ENCODE assay signal across 24 cellular contexts in genomic region chr7:13801669-13802068, GRCh38.
"Had no signal": no experiment of that assay in that cellular context is flagged by ENCODE, and none has a peak within 500 bp of the region (broad histone marks: within the 10 kb centered on the region; RNA-seq: fewer than 3 reads in every experiment).

No MANE protein-coding gene starts in this region.

- ATAC-seq: activated CD8-positive, alpha-beta T cell treated with anti-CD3 and anti-CD28 coated beads, Interleukin-2, amount 10 ng/mL, durations not matched to agents 7 days and 5 days; body of pancreas; left cardiac atrium; lower lobe of right lung; right cardiac atrium; T-helper 17 cell had no signal

- H3K27me3 Mint-ChIP-seq: activated B cell treated with CpG ODN at 0.5 μM for 24 hours; activated CD4-positive, alpha-beta T cell treated with anti-CD3 and anti-CD28 coated beads, Interleukin-2, amount 10 ng/mL, durations not matched to agents 24 days and 14 days; stimulated activated naive CD8-positive, alpha-beta T cell treated with anti-CD3 and anti-CD28 coated beads, Interleukin-15, amount 100 ng/mL, for 72 hours; T-helper 17 cell; type B pancreatic cell had no signal

- H3K9me3 ChIP-seq: body of pancreas, colonic mucosa, lower lobe of right lung, prostate gland had no signal

- H3K4me1 ChIP-seq: body of pancreas, colonic mucosa, lower lobe of right lung, prostate gland had no signal

- H3K27ac Mint-ChIP-seq: activated B cell treated with CpG ODN at 0.5 μM for 24 hours; activated CD4-positive, alpha-beta T cell treated with anti-CD3 and anti-CD28 coated beads, Interleukin-2, amount 10 ng/mL, durations not matched to agents 24 days and 14 days; activated CD8-positive, alpha-beta T cell treated with anti-CD3 and anti-CD28 coated beads, Interleukin-2, amount 10 ng/mL, durations not matched to agents 7 days and 5 days; activated naive CD4-positive, alpha-beta T cell treated with anti-CD3 and anti-CD28 coated beads, Interleukin-2, amount 50 U/mL, for 72 hours; mesothelial cell of epicardium; nephron progenitor cell; T-helper 17 cell; type B pancreatic cell had no signal

- DNase-seq: activated B cell treated with CpG ODN at 0.5 μM for 24 hours; activated CD4-positive, alpha-beta T cell treated with anti-CD3 and anti-CD28 coated beads, Interleukin-2, amount 10 ng/mL, durations not matched to agents 24 days and 14 days; activated CD8-positive, alpha-beta memory T cell treated with anti-CD3 and anti-CD28 coated beads, Interleukin-2, amount 50 U/mL, for 4 hours; activated CD8-positive, alpha-beta T cell treated with anti-CD3 and anti-CD28 coated beads, Interleukin-2, amount 10 ng/mL, durations not matched to agents 7 days and 5 days; activated effector memory CD4-positive, alpha-beta T cell treated with anti-CD3 and anti-CD28 coated beads, Interleukin-2, amount 50 U/mL, for 16 hours; activated T-cell treated with anti-CD3 and anti-CD28 coated beads, Interleukin-2, amount 50 U/mL, for 48 hours; central memory CD4-positive, alpha-beta T cell; colonic mucosa; foreskin melanocyte; head of caudate nucleus; left cardiac atrium; lower lobe of right lung; nephron progenitor cell; occipital lobe; right cardiac atrium; small intestine; stimulated activated CD4-positive, alpha-beta T cell treated with anti-CD3 and anti-CD28 coated beads, Interleukin-4, amount 100 ng/mL, for 4 hours; stimulated activated naive CD8-positive, alpha-beta T cell treated with anti-CD3 and anti-CD28 coated beads, Interleukin-15, amount 100 ng/mL, for 72 hours; T-helper 17 cell had no signal

- H3K27ac ChIP-seq: body of pancreas, colonic mucosa, lower lobe of right lung, prostate gland had no signal

- H3K4me3 Mint-ChIP-seq: activated B cell treated with CpG ODN at 0.5 μM for 24 hours; activated CD4-positive, alpha-beta T cell treated with anti-CD3 and anti-CD28 coated beads, Interleukin-2, amount 10 ng/mL, durations not matched to agents 24 days and 14 days; activated CD8-positive, alpha-beta T cell treated with anti-CD3 and anti-CD28 coated beads, Interleukin-2, amount 10 ng/mL, durations not matched to agents 7 days and 5 days; mesothelial cell of epicardium; nephron progenitor cell; stimulated activated naive CD8-positive, alpha-beta T cell treated with anti-CD3 and anti-CD28 coated beads, Interleukin-15, amount 100 ng/mL, for 72 hours; T-helper 17 cell; type B pancreatic cell had no signal

- H3K9me3 Mint-ChIP-seq: type B pancreatic cell had no signal

- H3K36me3 Mint-ChIP-seq: type B pancreatic cell had no signal

- H3K4me1 Mint-ChIP-seq: activated B cell treated with CpG ODN at 0.5 μM for 24 hours; activated CD4-positive, alpha-beta T cell treated with anti-CD3 and anti-CD28 coated beads, Interleukin-2, amount 10 ng/mL, durations not matched to agents 24 days and 14 days; nephron progenitor cell; stimulated activated naive CD8-positive, alpha-beta T cell treated with anti-CD3 and anti-CD28 coated beads, Interleukin-15, amount 100 ng/mL, for 72 hours had no signal

- H3K27me3 ChIP-seq: body of pancreas, colonic mucosa had no signal

- H3K4me3 ChIP-seq: body of pancreas, colonic mucosa, lower lobe of right lung, prostate gland had no signal

- H3K36me3 ChIP-seq: colonic mucosa, lower lobe of right lung, prostate gland had no signal
